Comparison of ENCODE assay signal across 14 cellular contexts in the genomic region with DNA sequence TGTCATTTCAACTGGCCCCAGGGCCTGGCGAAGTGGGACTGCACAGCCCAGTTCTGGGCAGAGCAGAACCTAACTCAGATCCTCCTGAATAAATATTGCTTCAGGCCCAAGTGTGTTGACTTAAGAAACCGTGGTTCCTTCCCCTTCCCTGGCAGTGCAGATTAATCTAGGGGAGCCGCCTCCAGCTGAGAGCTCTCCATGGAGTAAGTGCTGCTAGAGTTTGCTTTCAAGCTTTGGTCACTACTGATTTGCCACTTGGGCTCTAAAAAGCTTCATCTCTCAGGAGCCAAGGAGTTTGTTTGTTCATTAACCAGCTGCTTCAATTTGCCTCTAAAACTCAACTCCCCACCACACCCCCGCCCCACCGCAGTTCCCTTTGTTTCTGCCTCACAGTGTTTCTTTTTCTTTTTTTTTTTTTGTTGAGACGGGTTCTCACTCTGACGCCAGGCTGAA.
DNase-seq lines count a peak whose midpoint lies in the region; ATAC-seq, FAIRE-seq and TF ChIP-seq lines count a peak whose summit lies in the region.
"Had no signal": no experiment of that assay in that cellular context is flagged by ENCODE, and none has a peak within 500 bp of the region (broad histone marks: within the 10 kb centered on the region; RNA-seq: fewer than 3 reads in every experiment).

No MANE protein-coding gene starts in this region.

- ATAC-seq in HG03571 (IDR thresholded peaks at IDR 0.05; ENCODE audit: unreplicated experiment) (no peak), GM18505 (IDR thresholded peaks at IDR 0.05; ENCODE audit: unreplicated experiment) (no peak)
- ATAC-seq: HCT116 had no signal

- TF ChIP-seq POLR2A in GM18505 (IDR thresholded peaks at IDR 0.05; ENCODE audit: borderline replicate concordance, extremely low read depth, insufficient read depth, insufficient read length) (no peak), H54 (IDR thresholded peaks at IDR 0.05; ENCODE audit: low read depth, low read length) (no peak)

- H3K4me3 ChIP-seq in epithelial cell of esophagus (ENCODE audit: low read length): no peak overlapping the region

- FAIRE-seq in H54 (lab: Jason Lieb, UNC): no peak

- no peak for TF ChIP-seq CTCF in epithelial cell of esophagus (IDR thresholded peaks at IDR 0.05; ENCODE audit: insufficient read depth, low read depth, low read length, missing control alignments)

- DNase-seq in GDM1 (lab: John Stamatoyannopoulos, UW) (peak; percentile 15), NCI-H2107 treated with DMSO at 0.1 percent for 48 hours (lab: John Stamatoyannopoulos, UW; ENCODE audit: unreplicated experiment) (peak; percentile 87), epithelial cell of esophagus (ENCODE audit: low read depth) (peak; percentile 31), renal cortical epithelial cell (ENCODE audit: low read depth) (peak; percentile 92), H54 (ENCODE audit: insufficient read length, low spot score) (no peak)
- DNase-seq in stimulated activated naive CD4-positive, alpha-beta T cell treated with Interleukin-2 at 50 U/mL for 16 hours (lab: John Stamatoyannopoulos, UW): no peak
- DNase-seq: activated CD8-positive, alpha-beta memory T cell treated with anti-CD3 and anti-CD28 coated beads for 24 hours; activated gamma-delta T cell; CD4-positive, alpha-beta T cell; NCI-H1105 treated with DMSO at 0.1 percent for 48 hours; NK-92 treated with Interleukin-12 subunit alpha and Interleukin-12 subunit beta, amount 100 ng/mL, for 24 hours had no signal

Comparison
In these comparisons a context has a peak if more than half of its experiments do, and no peak if none do; other contexts are left out.
1. DNase-seq: peak in GDM1 (single experiment), NCI-H2107 treated with DMSO at 0.1 percent for 48 hours (single experiment), epithelial cell of esophagus (single experiment) and renal cortical epithelial cell (single experiment); none in stimulated activated naive CD4-positive, alpha-beta T cell treated with Interleukin-2 at 50 U/mL for 16 hours (single experiment) and H54 (single experiment).